In the genomic region with DNA sequence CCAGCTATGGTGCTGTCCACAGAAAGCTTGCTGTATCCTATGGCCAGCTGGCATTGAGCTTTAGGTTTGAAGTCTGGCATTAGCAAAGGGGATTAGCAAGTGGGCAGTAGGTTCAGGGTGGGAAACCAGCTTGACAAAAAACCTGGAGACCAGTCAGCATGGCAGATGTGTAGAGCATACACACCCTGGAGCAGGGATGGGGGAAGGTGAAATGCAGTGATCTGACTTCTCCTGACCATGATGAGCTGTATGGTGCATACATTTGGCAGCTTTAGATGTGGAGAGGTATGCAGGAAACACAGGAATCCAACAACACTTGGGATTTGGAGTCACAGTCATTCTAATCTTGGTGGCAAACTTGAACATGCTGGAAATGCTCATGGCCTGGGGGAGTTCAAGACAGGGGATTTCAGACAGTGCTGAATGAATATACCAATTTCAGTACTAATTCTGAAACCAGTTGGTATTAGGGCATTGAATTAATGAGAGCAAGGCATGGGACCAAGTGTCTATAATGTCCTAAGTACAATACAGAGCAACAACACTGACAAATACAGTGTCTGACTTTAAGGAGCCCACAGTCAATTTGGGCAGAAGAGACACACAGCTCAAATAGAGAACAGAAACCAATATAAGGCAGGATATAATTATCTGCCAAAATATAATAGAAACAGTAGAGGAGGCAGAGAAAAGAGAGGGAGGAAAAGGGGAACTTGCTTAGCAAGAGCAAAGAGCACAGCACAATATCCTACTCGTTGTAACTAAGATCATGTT, we compare ENCODE assay signal across 8 cellular contexts. TPM values are rescaled to one million over a fixed set of nuclear protein-coding genes. Genes with fewer than 3 reads are reported as not detected.
DNase-seq lines count a peak whose midpoint lies in the region; ATAC-seq and TF ChIP-seq lines count a peak whose summit lies in the region.

No MANE protein-coding gene starts in this region.

- H3K27me3 ChIP-seq in suprapubic skin: peaks cover 5% of the 10 kb centered on the region

- TF ChIP-seq POLR2A in suprapubic skin (IDR thresholded peaks at IDR 0.05): no peak

- DNase-seq in activated naive CD8-positive, alpha-beta T cell treated with anti-CD3 and anti-CD28 coated beads for 36 hours: no peak
- DNase-seq in dermis blood vessel endothelial cell (no peak), RKO (ENCODE audit: low spot score) (no peak), suprapubic skin (ENCODE audit: low spot score in 2 of 2) (no peak), NCI-H1436 (lab: John Stamatoyannopoulos, UW) (no peak)

- peaks cover 2% of the 10 kb centered on the region for H3K9me3 Mint-ChIP-seq in activated naive CD8-positive, alpha-beta T cell treated with anti-CD3 and anti-CD28 coated beads for 36 hours

- 59% methylated on average over 1 of the region's 1 CpG for WGBS in suprapubic skin

- ATAC-seq in GM18502 (IDR thresholded peaks at IDR 0.05; ENCODE audit: poor library complexity, unreplicated experiment): peak; percentile 83
- peak; percentile 74 for ATAC-seq in GM21447 (IDR thresholded peaks at IDR 0.05; ENCODE audit: unreplicated experiment)
- ATAC-seq in HG03460 (IDR thresholded peaks at IDR 0.05; ENCODE audit: unreplicated experiment): peak; percentile 73

- no peak for TF ChIP-seq EP300 in suprapubic skin (IDR thresholded peaks at IDR 0.05)

- H3K4me3 ChIP-seq in suprapubic skin: no peak overlapping the region

- peak overlapping the region; percentile 89 for H3K27ac Mint-ChIP-seq in activated naive CD8-positive, alpha-beta T cell treated with anti-CD3 and anti-CD28 coated beads for 36 hours

- no peaks in the 10 kb centered on the region for H3K27me3 Mint-ChIP-seq in activated naive CD8-positive, alpha-beta T cell treated with anti-CD3 and anti-CD28 coated beads for 36 hours

- no peak overlapping the region for H3K27ac ChIP-seq in suprapubic skin

- H3K36me3 ChIP-seq in suprapubic skin: no peaks in the 10 kb centered on the region

- H3K9me3 ChIP-seq in suprapubic skin: no peaks in the 10 kb centered on the region

- TF ChIP-seq CTCF in suprapubic skin (IDR thresholded peaks at IDR 0.05): no peak

- H3K4me3 Mint-ChIP-seq in activated naive CD8-positive, alpha-beta T cell treated with anti-CD3 and anti-CD28 coated beads for 36 hours: peak overlapping the region; percentile 70

- peaks cover 48% of the 10 kb centered on the region for H3K36me3 Mint-ChIP-seq in activated naive CD8-positive, alpha-beta T cell treated with anti-CD3 and anti-CD28 coated beads for 36 hours

- H3K4me1 ChIP-seq in suprapubic skin: no peaks in the 10 kb centered on the region

- H3K4me1 Mint-ChIP-seq in activated naive CD8-positive, alpha-beta T cell treated with anti-CD3 and anti-CD28 coated beads for 36 hours: peaks cover 78% of the 10 kb centered on the region

RNA-seq across cellular contexts. Expression of a gene that starts 11.8 kb away (rescaled TPM):
- 10 to 100 TPM; 45.2 to 47.0 TPM for total RNA-seq in activated naive CD8-positive, alpha-beta T cell treated with anti-CD3 and anti-CD28 coated beads for 36 hours
- total RNA-seq in dermis blood vessel endothelial cell (not detected in 2 replicates), suprapubic skin (1 to 10 TPM; 1.2 to 6.0 (median 3.4) TPM)

Comparison
In these comparisons a context has a peak if more than half of its experiments do, and no peak if none do; other contexts are left out.
1. RNA of a gene that starts 11.8 kb away (total RNA-seq): 45.2 to 47.0 TPM in activated naive CD8-positive, alpha-beta T cell treated with anti-CD3 and anti-CD28 coated beads for 36 hours; 1.2 to 6.0 TPM in suprapubic skin and not detected in dermis blood vessel endothelial cell; every median in the first group is over 4 times any median in the second.
2. Peak in every context shown above with its lines, with median percentiles within 50 percentile points of each other: ATAC-seq.